ENCODE assay signal across 21 cellular contexts in the genomic region with DNA sequence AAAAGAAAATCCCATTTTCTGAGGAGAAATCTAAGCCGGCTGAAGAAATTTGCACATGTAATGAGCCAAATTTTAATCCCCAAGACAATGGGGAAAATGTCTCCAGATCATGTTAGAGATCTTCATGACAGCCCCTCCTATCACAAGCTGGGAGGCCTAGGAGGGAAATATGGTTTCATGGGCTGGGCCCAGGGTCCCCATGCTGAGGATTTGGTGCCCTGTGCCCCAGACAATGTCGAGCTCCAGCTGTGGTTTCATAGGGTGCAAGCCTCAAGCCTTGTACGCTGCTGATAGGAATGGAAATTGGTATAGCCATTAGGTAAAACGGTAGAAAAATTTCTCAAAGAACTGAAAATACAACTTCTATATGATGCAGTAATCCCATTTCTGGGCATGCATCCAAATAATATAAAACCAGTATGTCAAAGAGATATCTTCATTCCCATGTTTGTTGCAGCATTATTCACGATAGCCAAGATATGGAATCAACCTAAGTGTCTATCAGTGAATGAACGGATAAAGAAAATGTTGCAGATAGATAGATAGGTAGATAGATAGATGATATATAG.
"Had no signal": no experiment of that assay in that cellular context is flagged by ENCODE, and none has a peak within 500 bp of the region (broad histone marks: within the 10 kb centered on the region; RNA-seq: fewer than 3 reads in every experiment).

No MANE protein-coding gene starts in this region.

- H3K4me3 ChIP-seq: K562, SJSA1 had no signal

- H3K4me3 Mint-ChIP-seq: IgD-negative memory B cell had no signal

- ATAC-seq: K562 had no signal

- H3K27ac Mint-ChIP-seq: IgD-negative memory B cell had no signal

- DNase-seq: Kasumi-1, MM.1S, NCI-H1092 treated with DMSO at 0.1 percent for 48 hours, NCI-H1436 treated with DMSO at 0.1 percent for 48 hours, NCI-H1694, NCI-H187 treated with DMSO at 0.1 percent for 48 hours, NCI-H2029 treated with DMSO at 0.1 percent for 48 hours, NCI-H2171 treated with DMSO at 0.1 percent for 48 hours, NCI-H345, NCI-H446 treated with DMSO at 0.1 percent for 48 hours, NCI-H510A treated with DMSO at 0.1 percent for 48 hours, NCI-H69, NCI-H774, Right ventricle myocardium superior, RPMI8226, SIG-M5, SK-N-SH, SW 1271 had no signal

- H3K9me3 ChIP-seq: SJSA1, SK-N-SH had no signal

- H3K4me1 Mint-ChIP-seq: IgD-negative memory B cell had no signal

- H3K4me1 ChIP-seq: SJSA1 had no signal

- H3K36me3 Mint-ChIP-seq: IgD-negative memory B cell had no signal

- H3K27me3 ChIP-seq: SJSA1 had no signal

- H3K36me3 ChIP-seq: SJSA1 had no signal
